ENCODE assay signal across 8 cellular contexts in genomic region chr2:27582695-27583389, GRCh38. TPM values are rescaled to one million over a fixed set of nuclear protein-coding genes. Genes with fewer than 3 reads are reported as not detected.
DNase-seq lines count a peak whose midpoint lies in the region; ATAC-seq, FAIRE-seq and TF ChIP-seq lines count a peak whose summit lies in the region.

Gene ZNF512 (plus strand): TSS chr2:27583042. CDS start chr2:27583113, 71 bp downstream.

- H3K27ac Mint-ChIP-seq in mesothelial cell of epicardium: peak within 1 kb of the TSS; percentile 92

- H3K9me3 Mint-ChIP-seq in mesothelial cell of epicardium: peaks cover 34% of the 10 kb centered on the region

- peaks cover 6% of the 10 kb centered on the region for H3K27me3 Mint-ChIP-seq in mesothelial cell of epicardium (ENCODE audit: low read depth)

- in situ Hi-C loops in Caki2 (cut with HindIII; ENCODE audit: low pct_unique_long_range_greater_than_20kb, low sequenced_read_pairs): no loop called here

- peaks cover 48% of the 10 kb centered on the region for H3K79me2 ChIP-seq in endothelial cell of umbilical vein (ENCODE audit: control insufficient read depth, insufficient read depth, low read length)

- peak; percentile 91 for TF ChIP-seq POLR2A in endothelial cell of umbilical vein (IDR thresholded peaks at IDR 0.05; ENCODE audit: low read depth, low read length)

- TF ChIP-seq CTCF in endothelial cell of umbilical vein (IDR thresholded peaks at IDR 0.05; ENCODE audit: extremely low read depth in 1 of 2, insufficient read depth in 1 of 2, low read depth in 1 of 2, low read length in 2 of 2) (peak in 1 of 2 donors; percentile 7), mesothelial cell of epicardium (IDR thresholded peaks at IDR 0.05; ENCODE audit: unreplicated experiment) (peak; percentile 15)

- H3K9me3 ChIP-seq in NT2/D1 (ENCODE audit: insufficient read depth, low read length): peaks cover 12% of the 10 kb centered on the region
- no peaks in the 10 kb centered on the region for H3K9me3 ChIP-seq in endothelial cell of umbilical vein (replicated peaks; ENCODE audit: control insufficient read depth, insufficient read depth, low read length)

- peak within 1 kb of the TSS; percentile 87 for H3K4me3 Mint-ChIP-seq in mesothelial cell of epicardium

- CTCF ChIA-PET in endothelial cell of umbilical vein (lab: Charles Lee): no interaction called here

- peak within 1 kb of the TSS; percentile 88 for H2AFZ ChIP-seq in endothelial cell of umbilical vein (ENCODE audit: low read depth, low read length)

- dilution Hi-C loops in endothelial cell of umbilical vein (cut with MboI; ENCODE audit: extremely low pct_ligation_motif_present, low sequenced_read_pairs): loop anchor here (25.0 kb wide), 1 partner anchor 121 kb away; no protein-coding TSS in a partner anchor

- peak within 1 kb of the TSS; percentile 39 for H3K9ac ChIP-seq in NT2/D1 (ENCODE audit: insufficient read length, low read depth)
- H3K9ac ChIP-seq in endothelial cell of umbilical vein (replicated peaks; ENCODE audit: extremely low read depth, insufficient read depth, low read length): peak within 1 kb of the TSS; percentile 93

- H3K27ac ChIP-seq in endothelial cell of umbilical vein (ENCODE audit: insufficient read depth, low read depth, low read length): peak within 1 kb of the TSS; percentile 77

- FAIRE-seq in HTR-8/SVneo (lab: Jason Lieb, UNC) (peak; percentile 67), endothelial cell of umbilical vein (lab: Jason Lieb, UNC) (peak; percentile 94)

- DNase-seq in Caki2 (ENCODE audit: low read depth): peak; percentile 94
- DNase-seq in HTR-8/SVneo (ENCODE audit: insufficient read length, low spot score): peak; percentile 98
- DNase-seq in NT2/D1 (ENCODE audit: low read depth, low spot score): peak; percentile 90
- peak; percentile 53 for DNase-seq in activated CD8-positive, alpha-beta memory T cell treated with anti-CD3 and anti-CD28 coated beads, Interleukin-2, amount 50 U/mL, for 1 hour (ENCODE audit: extremely low read depth)
- peak; percentile 89 for DNase-seq in endothelial cell of umbilical vein (ENCODE audit: low read depth, low spot score)
- peak; percentile 84 to 87 for DNase-seq in mesothelial cell of epicardium (ENCODE audit: low spot score in 2 of 2, unreplicated experiment in 2 of 2)
- peak; percentile 63 to 68 for DNase-seq in stimulated activated CD8-positive, alpha-beta memory T cell treated with anti-CD3 and anti-CD28 coated beads, Interleukin-15, amount 100 ng/mL, for 4 hours (ENCODE audit: low read depth in 2 of 2)

- peaks cover 25% of the 10 kb centered on the region for H3K4me1 Mint-ChIP-seq in mesothelial cell of epicardium

- peaks cover 15% of the 10 kb centered on the region for H3K36me3 Mint-ChIP-seq in mesothelial cell of epicardium

- H3K4me1 ChIP-seq in NT2/D1 (ENCODE audit: insufficient read depth, insufficient read length): no peaks in the 10 kb centered on the region
- H3K4me1 ChIP-seq in endothelial cell of umbilical vein (ENCODE audit: control insufficient read depth, extremely low read depth, insufficient read depth, low read length): peaks cover 24% of the 10 kb centered on the region

- peak within 1 kb of the TSS; percentile 76 for H3K4me3 ChIP-seq in NT2/D1 (ENCODE audit: insufficient read length, low read depth)
- H3K4me3 ChIP-seq in endothelial cell of umbilical vein (replicated peaks in 1 of 3; ENCODE audit: insufficient read depth in 1 of 3, low read depth in 1 of 3, low read length in 3 of 3): peak within 1 kb of the TSS; percentile 51 to 98 (median 94)

- H3K27me3 ChIP-seq in NT2/D1 (ENCODE audit: insufficient read depth, insufficient read length) (no peaks in the 10 kb centered on the region), endothelial cell of umbilical vein (ENCODE audit: control insufficient read depth in 2 of 2, insufficient read depth in 2 of 2, low read length in 2 of 2) (no peaks in the 10 kb centered on the region)

- peak; percentile 90 for ATAC-seq in GM21367 (IDR thresholded peaks at IDR 0.05; ENCODE audit: unreplicated experiment)

- peak within 1 kb of the TSS; percentile 96 for H3K4me2 ChIP-seq in endothelial cell of umbilical vein (ENCODE audit: insufficient read depth, low read length)

- H3K36me3 ChIP-seq in NT2/D1 (ENCODE audit: insufficient read depth, insufficient read length, low read length): no peaks in the 10 kb centered on the region
- H3K36me3 ChIP-seq in endothelial cell of umbilical vein (ENCODE audit: control insufficient read depth in 2 of 2, extremely low read depth in 1 of 2, insufficient read depth in 2 of 2, low read length in 2 of 2): no peaks in the 10 kb centered on the region

- intact Hi-C loops in endothelial cell of umbilical vein (cut with micrococcal nuclease): loop anchor here (1.0 to 5.0 kb wide), 5 partner anchors 17 to 176 kb away; partner anchors contain the start of genes NRBP1 and PPM1G

- H3K9me1 ChIP-seq in endothelial cell of umbilical vein (replicated peaks; ENCODE audit: control insufficient read depth, extremely low read depth, insufficient read depth, low read length): no peaks in the 10 kb centered on the region

- peaks cover 3% of the 10 kb centered on the region for H4K20me1 ChIP-seq in endothelial cell of umbilical vein (replicated peaks; ENCODE audit: control insufficient read depth, extremely low read depth, insufficient read depth, low read length)

- POLR2A ChIA-PET in endothelial cell of umbilical vein (lab: Charles Lee): no interaction called here

- no TSS peak for BruUV-seq in endothelial cell of umbilical vein (replicated peaks; lab: Mats Ljungman, UMichigan)

TF ChIP-seq in endothelial cell of umbilical vein, 7 proteins besides CTCF, POLR2A, EP300 and RAD21:
- TF ChIP-seq EZH2 (IDR thresholded peaks at IDR 0.05; ENCODE audit: borderline replicate concordance, low read depth, low read length, severe bottlenecking) (no peak), JUN (IDR thresholded peaks at IDR 0.05; ENCODE audit: borderline replicate concordance, insufficient read depth, insufficient read length, low read depth) (peak; percentile 59), FOS (IDR thresholded peaks at IDR 0.05; ENCODE audit: borderline replicate concordance, insufficient read depth, low read length) (peak; percentile 52), MYC (IDR thresholded peaks at IDR 0.05; ENCODE audit: low read depth, low read length) (peak; percentile 1), POLR2AphosphoS5 (IDR thresholded peaks at IDR 0.05; ENCODE audit: insufficient read depth, low read depth, low read length) (peak; percentile 93), GATA2 (IDR thresholded peaks at IDR 0.05; ENCODE audit: insufficient read depth, insufficient read length, low read depth, low read length) (no peak), MAX (IDR thresholded peaks at IDR 0.05; ENCODE audit: insufficient read depth, insufficient read length) (peak; percentile 51)
TF ChIP-seq in endothelial cell of umbilical vein: peak in this region for 5.

RNA-seq across cellular contexts. Expression of gene ZNF512, which starts in this region (rescaled TPM):
- 37.6 and 69.9 TPM in 2 replicates for total RNA-seq in Caki2 (2014; rRNA removed; shearing (Covaris generic); ENCODE audit: low replicate concordance)
- total RNA-seq in endothelial cell of umbilical vein (28.0 and 37.0 TPM in 2 replicates), mesothelial cell of epicardium (65.6 to 75.1 TPM (median 72.8 TPM) in 3 replicates)
- 13.1 and 17.8 TPM in 2 replicates for polyA plus RNA-seq in endothelial cell of umbilical vein
- 22.7 and 22.9 TPM in 2 replicates for polyA plus RNA-seq in endothelial cell of umbilical vein (2011; cell fraction: cytosol; rRNA removed)
- 59.1 and 84.1 TPM in 2 replicates for polyA plus RNA-seq in endothelial cell of umbilical vein (2011; cell fraction: nucleus; rRNA removed)
- 31.8 and 38.2 TPM in 2 replicates for polyA plus RNA-seq in endothelial cell of umbilical vein (2012)
- polyA minus RNA-seq in endothelial cell of umbilical vein: 32.9 and 41.3 TPM in 2 replicates
- polyA minus RNA-seq in endothelial cell of umbilical vein (2011; cell fraction: cytosol; rRNA and poly(A)+ RNA removed): 5.6 TPM
- polyA minus RNA-seq in endothelial cell of umbilical vein (2011; cell fraction: nucleus; rRNA and poly(A)+ RNA removed): 15.8 and 33.9 TPM in 2 replicates

Comparison
In these comparisons a context has a peak if more than half of its experiments do, and no peak if none do; other contexts are left out.
1. Peak in every context shown above with its lines: DNase-seq, ATAC-seq, H3K4me3 ChIP-seq and H3K27ac ChIP-seq.